17 cellular contexts compared by ENCODE assay signal in the genomic region with DNA sequence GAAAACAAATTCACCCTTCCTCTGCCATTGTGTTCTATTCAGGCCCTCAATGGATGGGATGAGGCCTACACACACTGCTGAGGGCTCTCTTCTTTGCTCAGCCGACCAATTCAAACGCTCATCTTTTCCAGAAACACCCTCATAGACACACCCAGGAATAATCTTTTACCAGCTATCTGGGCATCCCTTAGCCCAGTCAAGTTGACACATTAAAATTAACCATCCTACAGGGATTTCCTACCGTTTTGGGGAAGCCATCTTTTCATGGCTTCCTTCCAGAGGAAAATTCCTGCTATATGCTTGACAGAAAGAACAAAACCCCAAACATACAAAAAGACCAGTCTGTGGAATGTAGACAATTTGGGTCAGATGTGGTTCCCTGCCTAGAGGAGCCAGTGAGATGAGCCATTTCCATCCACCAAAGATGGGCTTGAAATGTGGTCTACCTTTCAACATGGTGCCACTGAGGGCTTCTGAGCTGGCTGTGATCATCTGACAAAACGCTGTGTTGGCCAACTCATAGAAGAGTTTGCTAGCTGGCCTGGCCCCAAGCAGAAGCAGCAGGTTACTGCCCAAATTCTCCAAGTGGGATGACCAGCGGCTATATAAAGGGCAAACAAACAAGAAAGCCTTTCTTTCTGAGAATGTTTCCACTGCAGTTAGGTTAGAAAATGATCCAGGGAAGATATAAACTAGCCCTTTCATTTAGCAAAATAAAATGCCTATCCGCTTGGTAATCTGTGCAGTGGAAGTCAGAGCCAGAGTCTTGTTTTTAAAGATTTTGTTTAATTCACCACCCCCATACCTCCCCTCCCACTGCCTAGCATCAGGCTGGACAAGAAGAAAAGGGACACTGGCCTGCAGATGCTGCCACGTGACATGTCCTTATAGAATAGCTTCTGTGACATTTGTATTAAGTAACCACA.
DNase-seq lines count a peak whose midpoint lies in the region; ATAC-seq and TF ChIP-seq lines count a peak whose summit lies in the region.
"Had no signal": no experiment of that assay in that cellular context is flagged by ENCODE, and none has a peak within 500 bp of the region (broad histone marks: within the 10 kb centered on the region; RNA-seq: fewer than 3 reads in every experiment).

No MANE protein-coding gene starts in this region.

- H3K9me3 ChIP-seq in HEK293 (ENCODE audit: control insufficient read depth, insufficient read depth, low read depth, low read length) = no peaks in the 10 kb centered on the region
- no peaks in the 10 kb centered on the region for H3K9me3 ChIP-seq in left lung
- H3K9me3 ChIP-seq in tibial artery = no peaks in the 10 kb centered on the region
- H3K9me3 ChIP-seq: SK-N-SH had no signal

- H3K27ac ChIP-seq in HEK293 (ENCODE audit: extremely low read depth, low read depth, low read length) = no peak overlapping the region
- H3K27ac ChIP-seq in left lung = no peak overlapping the region
- H3K27ac ChIP-seq in tibial artery = peak overlapping the region; percentile 69 to 78

- H3K4me1 ChIP-seq in HEK293 (ENCODE audit: control insufficient read depth, insufficient read depth, low read length) = no peaks in the 10 kb centered on the region
- H3K4me1 ChIP-seq in left lung = no peaks in the 10 kb centered on the region
- peaks cover 0 to 21% (median 16%) of the 10 kb centered on the region in 4 donors for H3K4me1 ChIP-seq in tibial artery

- H3K36me3 ChIP-seq in HEK293 (ENCODE audit: control insufficient read depth in 2 of 2, insufficient read depth in 1 of 2, low read length in 2 of 2) (no peaks in the 10 kb centered on the region), left lung (no peaks in the 10 kb centered on the region), tibial artery (no peaks in the 10 kb centered on the region)

- POLR2A ChIA-PET in HEK293 (lab: Yijun Ruan, JAX) (no interaction called here), HEK293T (lab: Yijun Ruan, JAX) (no interaction called here)

- ATAC-seq in left lung (peak; percentile 43), HG02938 (IDR thresholded peaks at IDR 0.05; ENCODE audit: unreplicated experiment) (no peak)
- ATAC-seq: activated CD8-positive, alpha-beta T cell treated with anti-CD3 and anti-CD28 coated beads for 36 hours; WTC11 had no signal

- H3K4me3 ChIP-seq in HEK293 (ENCODE audit: low read depth, low read length) (no peak overlapping the region), left lung (no peak overlapping the region), tibial artery (no peak overlapping the region)

- TF ChIP-seq CTCF in HEK293 (tag by site-specific recombination; IDR thresholded peaks at IDR 0.05) = no peak
- TF ChIP-seq CTCF in left lung (IDR thresholded peaks at IDR 0.05) = no peak
- no peak for TF ChIP-seq CTCF in tibial artery (IDR thresholded peaks at IDR 0.05)

- CTCF ChIA-PET in HEK293 (lab: Yijun Ruan, JAX) = interaction anchor here (0.6 to 0.7 kb wide), 3 partner anchors 270 to 780 kb away, joined by 3 to 6 read pairs (median 4); no protein-coding TSS in a partner anchor
- CTCF ChIA-PET in HEK293T (lab: Yijun Ruan, JAX) = no interaction called here

- H3K27me3 ChIP-seq in left lung (no peaks in the 10 kb centered on the region), tibial artery (no peaks in the 10 kb centered on the region)

- intact Hi-C loops in left lung (cut with DNase I) = no loop called here
- intact Hi-C loops in tibial artery (cut with DNase I; ENCODE audit: low total_unique reads) = no loop called here

- peak; percentile 53 for DNase-seq in epidermal melanocyte (ENCODE audit: insufficient read length, low spot score)
- DNase-seq in left lung = no peak
- DNase-seq in tibial artery = no peak
- no peak for DNase-seq in HEK293T (ENCODE audit: extremely low spot score)
- no peak for DNase-seq in NCI-H446 (lab: John Stamatoyannopoulos, UW)
- DNase-seq in NCI-H2081 treated with DMSO at 0.1 percent for 48 hours (lab: John Stamatoyannopoulos, UW) = no peak
- DNase-seq: activated CD8-positive, alpha-beta T cell treated with anti-CD3 and anti-CD28 coated beads for 36 hours; activated naive CD4-positive, alpha-beta T cell; activated T-cell treated with anti-CD3 and anti-CD28 coated beads, Interleukin-2, amount 50 U/mL, for 24 hours; erythroblast; glutamatergic neuron; NCI-H1694; NCI-H345; SK-N-SH had no signal

TF ChIP-seq in HEK293, 187 proteins besides CTCF, POLR2A, EP300 and RAD21:
- TF ChIP-seq ZNF324 (tag by site-specific recombination; IDR thresholded peaks at IDR 0.05) = no peak
- TF ChIP-seq ZNF416 (tag by site-specific recombination; IDR thresholded peaks at IDR 0.05) = peak; percentile 91
- TF ChIP-seq ZNF433 (tag by site-specific recombination; IDR thresholded peaks at IDR 0.05; ENCODE audit: low read depth) = no peak
TF ChIP-seq in HEK293: peak in this region for 1.

TF ChIP-seq in HEK293T, 16 proteins besides CTCF, POLR2A, EP300 and RAD21:
- no peak for TF ChIP-seq ZNF384 (IDR thresholded peaks at IDR 0.05)
- no peak for TF ChIP-seq ELF4 (IDR thresholded peaks at IDR 0.05)
- TF ChIP-seq FOXK2 (IDR thresholded peaks at IDR 0.05) = no peak
- TF ChIP-seq FOXA1 (IDR thresholded peaks at IDR 0.05) = no peak
- no peak for TF ChIP-seq L3MBTL2 (conservative IDR thresholded peaks at IDR 0.05)
- no peak for TF ChIP-seq SUZ12 (IDR thresholded peaks at IDR 0.05)
- no peak for TF ChIP-seq TARDBP (IDR thresholded peaks at IDR 0.05)
TF ChIP-seq in HEK293T: peak in this region for 0.

Comparison
In these comparisons a context has a peak if more than half of its experiments do, and no peak if none do; other contexts are left out.
1. H3K27ac ChIP-seq: peak in tibial artery (2 of 2); none in HEK293 (single experiment) and left lung (0 of 2).